8 cellular contexts compared by ENCODE assay signal in genomic region chr3:116770815-116771450, GRCh38.
DNase-seq lines count a peak whose midpoint lies in the region; ATAC-seq, FAIRE-seq and TF ChIP-seq lines count a peak whose summit lies in the region.

No MANE protein-coding gene starts in this region.

- WGBS in tibial nerve, 2 donors: 1 to 2% methylated on average over 7 of the region's 7 CpGs

- FAIRE-seq in endometrium (lab: Jason Lieb, UNC): peak; percentile 86

- H3K4me3 ChIP-seq in tibial nerve: no peak overlapping the region

- peaks cover 2% of the 10 kb centered on the region for H3K4me1 Mint-ChIP-seq in mesothelial cell of epicardium

- no peaks in the 10 kb centered on the region for H3K36me3 ChIP-seq in tibial nerve

- no peak for TF ChIP-seq EP300 in tibial nerve (IDR thresholded peaks at IDR 0.05)

- H3K9me3 ChIP-seq in tibial nerve: no peaks in the 10 kb centered on the region

- peak; percentile 83 for TF ChIP-seq CTCF in mesothelial cell of epicardium (IDR thresholded peaks at IDR 0.05; ENCODE audit: unreplicated experiment)
- peak; percentile 62 to 87 (median 82) for TF ChIP-seq CTCF in tibial nerve (IDR thresholded peaks at IDR 0.05)

- no peak overlapping the region for H3K27ac ChIP-seq in tibial nerve

- peaks cover 12% of the 10 kb centered on the region for H3K27me3 Mint-ChIP-seq in mesothelial cell of epicardium (ENCODE audit: low read depth)

- peak; percentile 96 for ATAC-seq in HG03108 (IDR thresholded peaks at IDR 0.05; ENCODE audit: unreplicated experiment)

- H3K4me3 Mint-ChIP-seq in mesothelial cell of epicardium: no peak overlapping the region

- H3K9me3 Mint-ChIP-seq in mesothelial cell of epicardium: no peaks in the 10 kb centered on the region

- no peak overlapping the region for H3K27ac Mint-ChIP-seq in mesothelial cell of epicardium

- DNase-seq in COR-L47 (lab: John Stamatoyannopoulos, UW) (peak; percentile 90), GM19238 (ENCODE audit: insufficient read length, low spot score) (peak; percentile 6), NCI-H2081 (lab: John Stamatoyannopoulos, UW) (peak; percentile 78 to 86), T1000 (lab: John Stamatoyannopoulos, UW) (peak; percentile 51), mesothelial cell of epicardium (ENCODE audit: low spot score in 2 of 2, unreplicated experiment in 2 of 2) (peak; percentile 27 to 77), tibial nerve (ENCODE audit: low spot score in 2 of 2) (peak; percentile 21 to 78)

- no peaks in the 10 kb centered on the region for H3K4me1 ChIP-seq in tibial nerve

- H3K36me3 Mint-ChIP-seq in mesothelial cell of epicardium: no peaks in the 10 kb centered on the region

- no peak for TF ChIP-seq POLR2A in tibial nerve (IDR thresholded peaks at IDR 0.05)

- H3K27me3 ChIP-seq in tibial nerve: no peaks in the 10 kb centered on the region

Comparison
In these comparisons a context has a peak if more than half of its experiments do, and no peak if none do; other contexts are left out.
1. DNase-seq: peak in every context shown above with its lines; median percentile 90 in COR-L47; 82 in NCI-H2081; 52 in mesothelial cell of epicardium; 51 in T1000; 50 in tibial nerve; 6 in GM19238.